In the genomic region with DNA sequence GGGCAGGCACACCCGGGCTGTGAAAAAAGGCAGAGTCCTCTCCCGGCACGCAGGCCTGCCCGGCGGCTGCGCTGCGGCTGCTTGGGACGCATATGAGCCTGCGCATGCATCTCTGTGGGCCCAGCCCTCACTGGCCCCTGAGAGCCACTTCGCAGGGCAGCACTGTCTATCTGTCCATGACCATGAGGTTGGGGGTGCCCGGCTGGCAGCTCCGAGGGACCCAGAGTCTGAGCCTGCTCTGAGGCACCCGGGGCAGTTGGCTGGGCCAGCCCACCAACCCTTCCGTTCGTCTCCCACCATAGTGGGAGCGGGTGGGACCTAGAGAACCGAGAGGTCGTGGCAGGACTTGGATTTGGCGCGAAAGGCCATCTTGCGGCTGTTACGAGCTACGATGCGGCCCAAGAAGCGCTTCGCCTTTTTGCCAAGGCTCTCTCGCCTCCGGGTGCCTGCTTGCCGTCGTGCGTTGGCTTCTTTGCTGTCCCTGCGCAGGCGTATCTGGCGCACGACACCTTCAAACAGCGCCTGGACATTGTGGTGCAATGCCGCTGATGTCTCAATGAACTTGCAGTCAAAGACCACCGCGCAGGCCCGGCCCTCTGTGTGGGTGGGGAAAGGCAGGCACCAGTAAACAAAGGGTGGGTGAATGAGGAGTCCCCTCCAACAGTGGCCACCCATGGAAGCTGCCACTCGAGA, we compare ENCODE assay signal across 16 cellular contexts. TPM values are rescaled to one million over a fixed set of nuclear protein-coding genes. Genes with fewer than 3 reads are reported as not detected.
"Had no signal": no experiment of that assay in that cellular context is flagged by ENCODE, and none has a peak within 500 bp of the region (broad histone marks: within the 10 kb centered on the region; RNA-seq: fewer than 3 reads in every experiment).

No MANE protein-coding gene starts in this region.

- H3K36me3 ChIP-seq: colonic mucosa, left lung, pancreas, spleen had no signal

- H3K36me3 Mint-ChIP-seq: stimulated activated naive B cell treated with anti-CD40 and anti-IgM and Interleukin-4, amounts not matched to agents 10 μg/mL and 1 μg/mL and 100 μg/mL, for 72 hours; T-cell had no signal

- H3K9me3 Mint-ChIP-seq: activated naive CD4-positive, alpha-beta T cell treated with anti-CD3 and anti-CD28 coated beads for 36 hours; stimulated activated naive B cell treated with anti-CD40 and anti-IgM and Interleukin-4, amounts not matched to agents 10 μg/mL and 1 μg/mL and 100 μg/mL, for 72 hours; T-cell had no signal

- H3K4me3 Mint-ChIP-seq: activated naive CD4-positive, alpha-beta T cell treated with anti-CD3 and anti-CD28 coated beads for 36 hours; stimulated activated naive B cell treated with anti-CD40 and anti-IgM and Interleukin-4, amounts not matched to agents 10 μg/mL and 1 μg/mL and 100 μg/mL, for 72 hours; T-cell had no signal

- H3K27me3 ChIP-seq: pancreas had no signal

- H3K27ac Mint-ChIP-seq: activated naive CD4-positive, alpha-beta T cell treated with anti-CD3 and anti-CD28 coated beads for 36 hours; stimulated activated naive B cell treated with anti-CD40 and anti-IgM and Interleukin-4, amounts not matched to agents 10 μg/mL and 1 μg/mL and 100 μg/mL, for 72 hours; T-cell had no signal

- H3K4me1 ChIP-seq: colonic mucosa, pancreas had no signal

- H3K9me3 ChIP-seq: colonic mucosa, left lung, pancreas, spleen had no signal

- DNase-seq: activated CD4-positive, alpha-beta T cell treated with anti-CD3 and anti-CD28 coated beads for 4 hours; activated CD8-positive, alpha-beta memory T cell treated with anti-CD3 and anti-CD28 coated beads for 24 hours; activated naive CD4-positive, alpha-beta T cell treated with anti-CD3 and anti-CD28 coated beads for 36 hours; caudate nucleus; colonic mucosa; effector CD8-positive, alpha-beta T cell; pancreas; retina; spleen; stimulated activated CD4-positive, alpha-beta T cell treated with anti-CD3 and anti-CD28 coated beads, Interleukin-1b, Interleukin-23, amount 100 ng/mL, for 48 hours; stimulated activated naive B cell treated with anti-CD40 and anti-IgM and Interleukin-4, amounts not matched to agents 10 μg/mL and 1 μg/mL and 100 μg/mL, for 72 hours; T-cell had no signal

- H3K4me3 ChIP-seq: colonic mucosa, left lung, pancreas, spleen had no signal

- H3K27ac ChIP-seq: colonic mucosa, left lung, pancreas, spleen, VCaP had no signal

RNA-seq across cellular contexts. Expression of a gene that starts 3.2 kb away (rescaled TPM):
- total RNA-seq: activated naive CD4-positive, alpha-beta T cell treated with anti-CD3 and anti-CD28 coated beads for 36 hours; pancreas; spleen; T-cell; ureter had no signal
- polyA plus RNA-seq: neural cell, pancreas, spleen had no signal
